In the genomic region with DNA sequence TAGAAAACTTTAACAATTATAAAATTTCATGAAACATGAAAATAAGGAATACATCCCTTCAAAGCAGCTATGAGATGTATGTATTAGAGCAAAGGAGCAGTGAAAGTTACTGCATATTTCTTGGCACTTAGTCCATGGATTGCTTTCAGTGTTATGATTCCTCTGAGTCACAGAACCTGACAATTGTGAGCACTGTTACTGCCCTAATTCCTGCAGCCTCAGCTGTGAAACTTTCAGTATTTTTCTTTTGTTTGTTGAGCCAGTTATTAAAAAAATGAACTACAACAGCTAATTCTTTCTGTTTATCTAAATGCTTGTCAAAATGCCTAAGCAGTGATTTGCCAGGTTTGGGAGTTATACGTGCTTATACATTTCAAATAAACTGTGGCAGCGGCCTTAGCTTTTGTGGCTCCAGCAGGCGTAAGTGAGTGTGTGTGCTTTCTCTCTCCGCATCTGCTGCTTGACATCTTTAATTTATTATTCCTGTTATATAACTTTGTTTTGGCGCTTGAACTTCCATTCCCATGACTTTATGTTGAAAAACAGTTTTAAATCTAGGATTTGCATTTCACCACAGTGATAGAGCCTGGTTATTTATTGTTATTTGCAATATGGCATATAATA, we compare ENCODE assay signal across 22 cellular contexts.
A peak's percentile ranks its signal among the peaks of the same experiment; 100 is the strongest.
DNase-seq lines count a peak whose midpoint lies in the region; ATAC-seq, FAIRE-seq and TF ChIP-seq lines count a peak whose summit lies in the region.
"Had no signal": no experiment of that assay in that cellular context is flagged by ENCODE, and none has a peak within 500 bp of the region (broad histone marks: within the 10 kb centered on the region; RNA-seq: fewer than 3 reads in every experiment).

No MANE protein-coding gene starts in this region.

- H3K4me1 Mint-ChIP-seq in CD14-positive monocyte = no peaks in the 10 kb centered on the region
- H3K4me1 Mint-ChIP-seq: activated naive CD4-positive, alpha-beta T cell treated with anti-CD3 and anti-CD28 coated beads, Interleukin-2, amount 50 U/mL, for 24 hours; CD4-positive, CD25-positive, alpha-beta regulatory T cell; neural crest cell had no signal

- H3K9me3 ChIP-seq in keratinocyte (ENCODE audit: control insufficient read depth, low read depth, low read length) (no peaks in the 10 kb centered on the region), subcutaneous abdominal adipose tissue (ENCODE audit: control insufficient read depth in 5 of 5, low read length in 5 of 5) (no peaks in the 10 kb centered on the region)
- H3K9me3 ChIP-seq: spleen had no signal

- POLR2A ChIA-PET in HEK293T (lab: Yijun Ruan, JAX) = no interaction called here

- peaks cover 7% of the 10 kb centered on the region for H3K4me1 ChIP-seq in keratinocyte (ENCODE audit: control insufficient read depth, extremely low read depth, insufficient read depth, low read length)
- peaks cover 0 to 14% (median 9%) of the 10 kb centered on the region in 5 donors for H3K4me1 ChIP-seq in subcutaneous abdominal adipose tissue (ENCODE audit: control insufficient read depth in 5 of 5, insufficient read depth in 5 of 5, low read length in 5 of 5)
- H3K4me1 ChIP-seq: spleen had no signal

- no peak for ATAC-seq in HG03039 (IDR thresholded peaks at IDR 0.05; ENCODE audit: unreplicated experiment)
- ATAC-seq: activated CD4-positive, CD25-positive, alpha-beta regulatory T cell treated with anti-CD3 and anti-CD28 coated beads, Interleukin-2, amount 50 U/mL, for 24 hours; left lobe of liver had no signal

- DNase-seq in HEK293T (ENCODE audit: extremely low spot score) (no peak), keratinocyte (ENCODE audit: low read depth, low spot score) (no peak), NCI-H2081 treated with DMSO at 0.1 percent for 48 hours (lab: John Stamatoyannopoulos, UW) (no peak), NCI-H1092 treated with DMSO at 0.1 percent for 48 hours (lab: John Stamatoyannopoulos, UW) (no peak), CD14-positive monocyte (ENCODE audit: low spot score) (no peak)
- DNase-seq: activated CD8-positive, alpha-beta memory T cell treated with anti-CD3 and anti-CD28 coated beads for 24 hours; activated T-cell treated with anti-CD3 and anti-CD28 coated beads, Interleukin-2, amount 50 U/mL, for 48 hours; CD4-positive, CD25-positive, alpha-beta regulatory T cell; DMS 273 treated with DMSO at 0.1 percent for 48 hours; midbrain; NCI-H1436; spleen; SW 1271 had no signal

- H3K9ac ChIP-seq in keratinocyte (ENCODE audit: control insufficient read depth, extremely low read depth, insufficient read depth, low read length) (no peak overlapping the region), subcutaneous abdominal adipose tissue (ENCODE audit: low read length in 5 of 5) (no peak overlapping the region)

- H3K27ac Mint-ChIP-seq in CD14-positive monocyte = no peak overlapping the region
- H3K27ac Mint-ChIP-seq: activated naive CD4-positive, alpha-beta T cell treated with anti-CD3 and anti-CD28 coated beads, Interleukin-2, amount 50 U/mL, for 24 hours; CD4-positive, CD25-positive, alpha-beta regulatory T cell; progenitor cell of endocrine pancreas had no signal

- H4K20me1 ChIP-seq in keratinocyte (ENCODE audit: control insufficient read depth, extremely low read depth, insufficient read depth, low read length) = no peaks in the 10 kb centered on the region

- H2AFZ ChIP-seq in keratinocyte (ENCODE audit: control insufficient read depth, low read length) = no peak overlapping the region

- H3K27ac ChIP-seq in keratinocyte (ENCODE audit: control insufficient read depth, insufficient read depth, low read length) = no peak overlapping the region
- peak overlapping the region; percentile 19 for H3K27ac ChIP-seq in subcutaneous abdominal adipose tissue (ENCODE audit: low read depth, low read length)
- H3K27ac ChIP-seq: spleen had no signal

- H3K9me1 ChIP-seq in keratinocyte (ENCODE audit: control insufficient read depth, extremely low read depth, insufficient read depth, low read length) = no peaks in the 10 kb centered on the region

- peak; percentile 21 for FAIRE-seq in endometrium (lab: Jason Lieb, UNC)
- FAIRE-seq in keratinocyte (lab: Jason Lieb, UNC) = peak; percentile 82
- FAIRE-seq: colon had no signal

- H3K4me3 Mint-ChIP-seq in CD14-positive monocyte = no peak overlapping the region
- H3K4me3 Mint-ChIP-seq: activated naive CD4-positive, alpha-beta T cell treated with anti-CD3 and anti-CD28 coated beads, Interleukin-2, amount 50 U/mL, for 24 hours; CD4-positive, CD25-positive, alpha-beta regulatory T cell; neural crest cell had no signal

- no peaks in the 10 kb centered on the region for H3K9me3 Mint-ChIP-seq in CD14-positive monocyte
- H3K9me3 Mint-ChIP-seq: activated naive CD4-positive, alpha-beta T cell treated with anti-CD3 and anti-CD28 coated beads, Interleukin-2, amount 50 U/mL, for 24 hours; CD4-positive, CD25-positive, alpha-beta regulatory T cell; neural crest cell had no signal

- H3K4me2 ChIP-seq in keratinocyte (ENCODE audit: control insufficient read depth, extremely low read depth, insufficient read depth, low read depth, low read length) = no peak overlapping the region

- TF ChIP-seq CTCF in keratinocyte (optimal IDR thresholded peaks at IDR 0.05 in 1 of 3, IDR thresholded peaks at IDR 0.05 in 1 of 3, conservative IDR thresholded peaks at IDR 0.05 in 1 of 3; ENCODE audit: extremely low read depth in 1 of 3, insufficient read depth in 2 of 3, low read length in 3 of 3) (no peak), CD14-positive monocyte (IDR thresholded peaks at IDR 0.05) (no peak)

- peaks cover 2 to 5% (median 4%) of the 10 kb centered on the region in 3 donors for H3K27me3 Mint-ChIP-seq in CD14-positive monocyte (ENCODE audit: low read depth in 3 of 3)

- H3K4me3 ChIP-seq in keratinocyte (ENCODE audit: control insufficient read depth in 2 of 3, extremely low read depth in 1 of 3, insufficient read depth in 2 of 3, low read depth in 1 of 3, low read length in 3 of 3) (no peak overlapping the region), subcutaneous abdominal adipose tissue (ENCODE audit: low read depth in 1 of 5, low read length in 5 of 5) (no peak overlapping the region)
- H3K4me3 ChIP-seq: spleen had no signal

- intact Hi-C loops in CD14-positive monocyte (cut with micrococcal nuclease) = loop anchor here in 1 of 2 donors (10.0 kb wide), 1 partner anchor 1575 kb away; no protein-coding TSS in a partner anchor

- no peaks in the 10 kb centered on the region for H3K36me3 ChIP-seq in keratinocyte (ENCODE audit: control insufficient read depth in 2 of 2, extremely low read depth in 1 of 2, insufficient read depth in 2 of 2, low read length in 2 of 2)
- no peaks in the 10 kb centered on the region for H3K36me3 ChIP-seq in subcutaneous abdominal adipose tissue (ENCODE audit: control insufficient read depth in 5 of 5, insufficient read depth in 5 of 5, low read length in 5 of 5)
- H3K36me3 ChIP-seq: spleen had no signal

- dilution Hi-C loops in keratinocyte (cut with MboI; ENCODE audit: extremely low pct_ligation_motif_present, low sequenced_read_pairs) = no loop called here

- CTCF ChIA-PET in HEK293T (lab: Yijun Ruan, JAX) = no interaction called here

- H3K36me3 Mint-ChIP-seq in CD14-positive monocyte = no peaks in the 10 kb centered on the region
- H3K36me3 Mint-ChIP-seq: activated naive CD4-positive, alpha-beta T cell treated with anti-CD3 and anti-CD28 coated beads, Interleukin-2, amount 50 U/mL, for 24 hours; CD4-positive, CD25-positive, alpha-beta regulatory T cell had no signal

- H3K27me3 ChIP-seq in keratinocyte (ENCODE audit: control insufficient read depth, extremely low read depth, insufficient read depth, low read length) (peaks cover 9% of the 10 kb centered on the region), subcutaneous abdominal adipose tissue (ENCODE audit: control insufficient read depth in 5 of 5, insufficient read depth in 4 of 5, low read length in 5 of 5) (no peaks in the 10 kb centered on the region)

- no peaks in the 10 kb centered on the region for H3K79me2 ChIP-seq in keratinocyte (ENCODE audit: control insufficient read depth, insufficient read depth, low read length)

TF ChIP-seq in HEK293T, 16 proteins besides CTCF, POLR2A, EP300 and RAD21:
- no peak for TF ChIP-seq SUZ12 (IDR thresholded peaks at IDR 0.05)
- TF ChIP-seq, protein P1, sequence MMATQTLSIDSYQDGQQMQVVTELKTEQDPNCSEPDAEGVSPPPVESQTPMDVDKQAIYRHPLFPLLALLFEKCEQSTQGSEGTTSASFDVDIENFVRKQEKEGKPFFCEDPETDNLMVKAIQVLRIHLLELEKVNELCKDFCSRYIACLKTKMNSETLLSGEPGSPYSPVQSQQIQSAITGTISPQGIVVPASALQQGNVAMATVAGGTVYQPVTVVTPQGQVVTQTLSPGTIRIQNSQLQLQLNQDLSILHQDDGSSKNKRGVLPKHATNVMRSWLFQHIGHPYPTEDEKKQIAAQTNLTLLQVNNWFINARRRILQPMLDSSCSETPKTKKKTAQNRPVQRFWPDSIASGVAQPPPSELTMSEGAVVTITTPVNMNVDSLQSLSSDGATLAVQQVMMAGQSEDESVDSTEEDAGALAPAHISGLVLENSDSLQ (IDR thresholded peaks at IDR 0.05) = peak; percentile 41
- TF ChIP-seq FOXA1 (IDR thresholded peaks at IDR 0.05) = no peak
- TF ChIP-seq ZNF384 (IDR thresholded peaks at IDR 0.05) = no peak
- TF ChIP-seq NFRKB (IDR thresholded peaks at IDR 0.05) = no peak
